In the genomic region with DNA sequence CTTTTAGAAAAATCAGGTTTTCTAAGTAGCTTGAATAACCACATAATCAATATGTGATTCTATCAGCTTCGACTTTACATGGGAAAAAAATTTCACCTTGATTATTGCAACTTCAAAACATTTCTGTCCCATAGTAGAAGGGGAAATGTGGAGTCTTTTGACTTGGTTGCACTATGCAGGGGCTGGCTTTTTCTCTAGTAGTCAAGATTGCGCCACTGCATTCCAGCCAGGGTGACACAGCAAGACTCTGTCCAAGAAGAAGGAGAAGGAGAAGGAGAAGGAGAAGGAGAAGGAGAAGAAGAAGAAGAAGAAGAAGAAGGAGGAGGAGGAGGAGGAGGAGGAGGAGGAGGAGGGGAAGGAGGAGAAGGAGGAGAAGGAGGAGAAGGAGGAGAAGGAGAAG, we compare ENCODE assay signal across 2 cellular contexts.
A peak's percentile ranks its signal among the peaks of the same experiment; 100 is the strongest.
TF ChIP-seq lines count a peak whose summit lies in the region.

No MANE protein-coding gene starts in this region.

TF ChIP-seq in IMR-90, 13 proteins besides CTCF, POLR2A, EP300 and RAD21:
- TF ChIP-seq CEBPB (IDR thresholded peaks at IDR 0.05; ENCODE audit: low read depth, low read length) (peak; percentile 96), USF2 (IDR thresholded peaks at IDR 0.05; ENCODE audit: low read depth, low read length) (no peak), BHLHE40 (IDR thresholded peaks at IDR 0.05; ENCODE audit: low read depth, low read length) (no peak), SMC3 (IDR thresholded peaks at IDR 0.05; ENCODE audit: low read depth, low read length) (no peak), NFE2L2 (IDR thresholded peaks at IDR 0.05; ENCODE audit: low read depth, low read length) (peak; percentile 60; the same call in 1 of the 2 replicates), RFX5 (IDR thresholded peaks at IDR 0.05; ENCODE audit: low read depth, low read length) (no peak), MAFK (IDR thresholded peaks at IDR 0.05; ENCODE audit: low read depth, low read length) (0 out of 2 replicates have a peak, but pooled peaks have one; percentile 7), CHD1 (IDR thresholded peaks at IDR 0.05; ENCODE audit: low read depth, low read length) (no peak), MAZ (IDR thresholded peaks at IDR 0.05; ENCODE audit: borderline replicate concordance, low read depth, low read length) (no peak), FOS (IDR thresholded peaks at IDR 0.05; ENCODE audit: low read depth, low read length) (0 out of 2 replicates have a peak, but pooled peaks have one; percentile 5)

TF ChIP-seq in H1, 55 proteins besides CTCF, POLR2A, EP300 and RAD21:
- TF ChIP-seq HDAC6 (IDR thresholded peaks at IDR 0.05; ENCODE audit: low read depth, low read length) (no peak), CEBPB (IDR thresholded peaks at IDR 0.05; ENCODE audit: low read depth, low read length) (0 out of 2 replicates have a peak, but pooled peaks have one; percentile 40)
